In the genomic region with DNA sequence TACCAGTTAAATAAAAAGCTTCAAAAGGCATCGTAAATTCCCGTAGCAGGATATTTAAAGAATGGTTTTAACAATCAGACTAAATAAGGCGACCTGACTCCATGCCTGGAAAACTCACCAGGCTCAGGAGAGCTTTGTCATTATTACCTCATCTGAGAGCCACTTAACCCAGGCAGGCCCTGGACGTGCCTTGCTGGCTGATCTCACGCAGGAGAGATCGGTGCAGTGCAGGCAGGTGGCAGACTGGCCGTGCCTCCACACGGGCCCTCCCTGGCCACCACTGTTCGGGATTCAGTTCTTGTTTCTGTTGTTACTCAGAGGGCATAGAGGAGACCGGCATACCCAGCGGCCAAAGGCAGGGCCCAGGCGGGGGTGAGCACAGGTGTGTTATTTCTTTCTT, we compare ENCODE assay signal across 17 cellular contexts. TPM values are rescaled to one million over a fixed set of nuclear protein-coding genes. Genes with fewer than 3 reads are reported as not detected.
DNase-seq lines count a peak whose midpoint lies in the region; ATAC-seq lines count a peak whose summit lies in the region.
"Had no signal": no experiment of that assay in that cellular context is flagged by ENCODE, and none has a peak within 500 bp of the region (broad histone marks: within the 10 kb centered on the region; RNA-seq: fewer than 3 reads in every experiment).

No MANE protein-coding gene starts in this region.

- ATAC-seq in GM21447 (IDR thresholded peaks at IDR 0.05; ENCODE audit: unreplicated experiment) (no peak), GM18502 (IDR thresholded peaks at IDR 0.05; ENCODE audit: poor library complexity, unreplicated experiment) (no peak)
- ATAC-seq: left colon; naive thymus-derived CD8-positive, alpha-beta T cell had no signal

- DNase-seq in COLO668 (lab: John Stamatoyannopoulos, UW; ENCODE audit: unreplicated experiment) (peak; percentile 32), NCI-H1105 treated with DMSO at 0.1 percent for 48 hours (lab: John Stamatoyannopoulos, UW) (peak; percentile 34), cerebellum (ENCODE audit: low spot score) (peak; percentile 33), left kidney (ENCODE audit: low read depth, low spot score) (peak; percentile 49), GOT3 (lab: John Stamatoyannopoulos, UW) (no peak), NCI-H524 treated with DMSO at 0.1 percent for 48 hours (lab: John Stamatoyannopoulos, UW) (no peak)
- DNase-seq: activated T-cell treated with anti-CD3 and anti-CD28 coated beads for 4 hours; CD4-positive, alpha-beta memory T cell; GF-D8; left colon; MG63; naive thymus-derived CD8-positive, alpha-beta T cell; NCI-H2227 treated with DMSO at 0.1 percent for 48 hours; stimulated activated CD4-positive, alpha-beta T cell treated with anti-CD3 and anti-CD28 coated beads, Interleukin-2, amount 100 ng/mL, for 48 hours; T-helper 2 cell had no signal

RNA-seq across cellular contexts. Expression of gene MT1HL1, which starts 6.4 kb away (rescaled TPM):
- not detected for total RNA-seq in cerebellum
- total RNA-seq: CD4-positive, alpha-beta memory T cell; left colon; naive thymus-derived CD8-positive, alpha-beta T cell had no signal

RNA-seq across cellular contexts. Expression of gene RYR2, which starts 44.1 kb away (rescaled TPM):
- total RNA-seq in cerebellum: 19.4 TPM
- total RNA-seq: CD4-positive, alpha-beta memory T cell; naive thymus-derived CD8-positive, alpha-beta T cell had no signal

Comparison
In these comparisons a context has a peak if more than half of its experiments do, and no peak if none do; other contexts are left out.
1. DNase-seq: peak in COLO668 (single experiment), NCI-H1105 treated with DMSO at 0.1 percent for 48 hours (single experiment), cerebellum (single experiment) and left kidney (single experiment); none in GOT3 (single experiment) and NCI-H524 treated with DMSO at 0.1 percent for 48 hours (single experiment).